ENCODE assay signal across 14 cellular contexts in the genomic region with DNA sequence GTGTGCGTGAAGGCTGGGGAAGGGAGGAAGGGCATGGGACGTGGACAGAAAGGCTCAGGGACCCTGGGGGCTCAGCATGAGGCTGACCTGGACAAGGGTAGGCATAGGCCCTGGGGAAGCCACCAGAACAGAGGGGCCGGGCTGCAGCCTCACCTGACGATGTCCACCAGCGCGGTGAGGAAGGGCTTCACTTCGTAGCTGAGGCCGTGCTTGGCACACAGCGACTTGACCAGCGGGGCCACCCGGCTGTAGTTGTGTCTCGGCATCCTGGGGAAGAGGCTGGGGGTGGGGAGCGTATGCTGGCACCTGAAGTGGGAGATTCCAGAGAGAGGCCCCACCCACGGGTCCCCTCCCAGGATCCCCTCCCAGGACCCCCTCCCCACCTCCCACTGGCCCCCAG.
DNase-seq lines count a peak whose midpoint lies in the region; ATAC-seq and TF ChIP-seq lines count a peak whose summit lies in the region.
"Had no signal": no experiment of that assay in that cellular context is flagged by ENCODE, and none has a peak within 500 bp of the region (broad histone marks: within the 10 kb centered on the region; RNA-seq: fewer than 3 reads in every experiment).

No MANE protein-coding gene starts in this region.

- H3K27me3 Mint-ChIP-seq in memory B cell, result no peaks in the 10 kb centered on the region
- peaks cover 2% of the 10 kb centered on the region for H3K27me3 Mint-ChIP-seq in activated naive CD8-positive, alpha-beta T cell treated with anti-CD3 and anti-CD28 coated beads, Interleukin-2, amount 50 U/mL, for 24 hours

- TF ChIP-seq CTCF in WERI-Rb-1 (IDR thresholded peaks at IDR 0.05; ENCODE audit: low read depth, low read length), result no peak

- no peak overlapping the region for H3K4me3 Mint-ChIP-seq in memory B cell
- no peak overlapping the region for H3K4me3 Mint-ChIP-seq in activated naive CD8-positive, alpha-beta T cell treated with anti-CD3 and anti-CD28 coated beads, Interleukin-2, amount 50 U/mL, for 24 hours
- H3K4me3 Mint-ChIP-seq: CD14-positive monocyte; CD4-positive, alpha-beta memory T cell had no signal

- H3K4me1 Mint-ChIP-seq in memory B cell, result peaks cover 28% of the 10 kb centered on the region
- H3K4me1 Mint-ChIP-seq in activated naive CD8-positive, alpha-beta T cell treated with anti-CD3 and anti-CD28 coated beads, Interleukin-2, amount 50 U/mL, for 24 hours, result peaks cover 8% of the 10 kb centered on the region

- H3K4me3 ChIP-seq in NT2/D1 (ENCODE audit: insufficient read length, low read depth) (no peak overlapping the region), WERI-Rb-1 (ENCODE audit: low read depth, low read length) (no peak overlapping the region), subcutaneous abdominal adipose tissue (ENCODE audit: low read depth in 1 of 5, low read length in 5 of 5) (no peak overlapping the region)
- H3K4me3 ChIP-seq: BLaER1 had no signal

- H3K36me3 ChIP-seq in NT2/D1 (ENCODE audit: insufficient read depth, insufficient read length, low read length), result peaks cover 32% of the 10 kb centered on the region
- H3K36me3 ChIP-seq in WERI-Rb-1, result no peaks in the 10 kb centered on the region
- H3K36me3 ChIP-seq in subcutaneous abdominal adipose tissue (ENCODE audit: control insufficient read depth in 5 of 5, insufficient read depth in 5 of 5, low read length in 5 of 5), result peaks cover 0 to 69% (median 55%) of the 10 kb centered on the region in 5 donors

- DNase-seq in NT2/D1 (ENCODE audit: low read depth, low spot score), result no peak
- peak; percentile 4 for DNase-seq in WERI-Rb-1
- no peak for DNase-seq in memory B cell (ENCODE audit: low spot score in 2 of 2)
- no peak for DNase-seq in activated CD4-positive, alpha-beta T cell treated with anti-CD3 and anti-CD28 coated beads, Interleukin-2, amount 50 U/mL, for 48 hours
- DNase-seq in activated naive CD8-positive, alpha-beta T cell treated with anti-CD3 and anti-CD28 coated beads, Interleukin-2, amount 50 U/mL, for 24 hours, result no peak
- DNase-seq: CD4-positive, alpha-beta memory T cell; DMS153; DMS79; GDM1; HCEC 1CT had no signal

- no peak overlapping the region for H3K27ac ChIP-seq in WERI-Rb-1
- peak overlapping the region; percentile 49 for H3K27ac ChIP-seq in subcutaneous abdominal adipose tissue (ENCODE audit: low read depth, low read length)
- H3K27ac ChIP-seq: BLaER1 had no signal

- H3K27me3 ChIP-seq in NT2/D1 (ENCODE audit: insufficient read depth, insufficient read length) (peaks cover 18% of the 10 kb centered on the region), WERI-Rb-1 (ENCODE audit: insufficient read depth, low read depth, severe bottlenecking) (no peaks in the 10 kb centered on the region), subcutaneous abdominal adipose tissue (ENCODE audit: control insufficient read depth in 5 of 5, insufficient read depth in 4 of 5, low read length in 5 of 5) (no peaks in the 10 kb centered on the region)
- H3K27me3 ChIP-seq: BLaER1 had no signal

- H3K9me3 ChIP-seq in NT2/D1 (ENCODE audit: insufficient read depth, low read length) (no peaks in the 10 kb centered on the region), WERI-Rb-1 (ENCODE audit: severe bottlenecking) (no peaks in the 10 kb centered on the region), subcutaneous abdominal adipose tissue (ENCODE audit: control insufficient read depth in 5 of 5, low read length in 5 of 5) (no peaks in the 10 kb centered on the region)
- H3K9me3 ChIP-seq: BLaER1 had no signal

- peak overlapping the region; percentile 24 for H3K27ac Mint-ChIP-seq in memory B cell
- no peak overlapping the region for H3K27ac Mint-ChIP-seq in activated naive CD8-positive, alpha-beta T cell treated with anti-CD3 and anti-CD28 coated beads, Interleukin-2, amount 50 U/mL, for 24 hours
- H3K27ac Mint-ChIP-seq: CD4-positive, alpha-beta memory T cell had no signal

- H3K36me3 Mint-ChIP-seq in memory B cell, result peaks cover 2% of the 10 kb centered on the region
- no peaks in the 10 kb centered on the region for H3K36me3 Mint-ChIP-seq in activated naive CD8-positive, alpha-beta T cell treated with anti-CD3 and anti-CD28 coated beads, Interleukin-2, amount 50 U/mL, for 24 hours (ENCODE audit: low read depth)
- H3K36me3 Mint-ChIP-seq: CD14-positive monocyte; CD4-positive, alpha-beta memory T cell had no signal

- H3K9ac ChIP-seq in NT2/D1 (ENCODE audit: insufficient read length, low read depth), result peak overlapping the region; percentile 43
- H3K9ac ChIP-seq in subcutaneous abdominal adipose tissue (ENCODE audit: low read length in 5 of 5), result no peak overlapping the region
- H3K9ac ChIP-seq: BLaER1 had no signal

- no peak for ATAC-seq in memory B cell (ENCODE audit: low read depth)
- no peak for ATAC-seq in activated naive CD8-positive, alpha-beta T cell treated with anti-CD3 and anti-CD28 coated beads, Interleukin-2, amount 50 U/mL, for 24 hours
- no peak for ATAC-seq in GM18502 (IDR thresholded peaks at IDR 0.05; ENCODE audit: poor library complexity, unreplicated experiment)

- no peaks in the 10 kb centered on the region for H3K9me3 Mint-ChIP-seq in memory B cell
- no peaks in the 10 kb centered on the region for H3K9me3 Mint-ChIP-seq in activated naive CD8-positive, alpha-beta T cell treated with anti-CD3 and anti-CD28 coated beads, Interleukin-2, amount 50 U/mL, for 24 hours
- H3K9me3 Mint-ChIP-seq: CD14-positive monocyte; CD4-positive, alpha-beta memory T cell had no signal

- H3K4me1 ChIP-seq in NT2/D1 (ENCODE audit: insufficient read depth, insufficient read length) (peaks cover 29% of the 10 kb centered on the region), subcutaneous abdominal adipose tissue (ENCODE audit: control insufficient read depth in 5 of 5, insufficient read depth in 5 of 5, low read length in 5 of 5) (peaks cover 3 to 68% (median 52%) of the 10 kb centered on the region in 5 donors)
